22 cellular contexts compared by ENCODE assay signal in the genomic region with DNA sequence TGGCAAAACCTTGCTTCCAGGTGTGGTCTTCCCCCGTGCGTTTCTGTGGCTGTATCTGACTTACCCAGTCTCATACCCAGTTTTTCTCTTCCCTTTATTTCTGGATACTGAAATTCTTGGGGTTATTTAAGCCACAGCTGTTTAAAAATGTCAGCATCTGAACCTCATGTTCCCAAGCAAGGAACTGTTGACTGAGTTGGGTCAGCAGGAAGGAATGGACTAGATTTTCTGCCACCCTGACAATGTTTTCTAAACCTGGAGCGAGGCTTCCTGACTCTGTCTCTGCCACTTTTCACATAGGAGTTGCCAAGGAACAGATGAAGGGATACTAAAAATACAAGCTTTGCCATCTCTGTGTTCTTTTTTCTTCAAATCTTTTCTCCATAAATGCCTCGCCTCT. TPM values are rescaled to one million over a fixed set of nuclear protein-coding genes. Genes with fewer than 3 reads are reported as not detected.
DNase-seq lines count a peak whose midpoint lies in the region; ATAC-seq and TF ChIP-seq lines count a peak whose summit lies in the region.
"Had no signal": no experiment of that assay in that cellular context is flagged by ENCODE, and none has a peak within 500 bp of the region (broad histone marks: within the 10 kb centered on the region; RNA-seq: fewer than 3 reads in every experiment).

No MANE protein-coding gene starts in this region.

- peak overlapping the region; percentile 63 for H3K27ac Mint-ChIP-seq in MCF 10A (ENCODE audit: low read depth, unreplicated experiment)
- H3K27ac Mint-ChIP-seq: activated naive CD4-positive, alpha-beta T cell treated with anti-CD3 and anti-CD28 coated beads, Interleukin-2, amount 10 ng/mL, durations not matched to agents 7 days and 5 days; CD8-positive, alpha-beta T cell; type B pancreatic cell had no signal

- peak overlapping the region in 1 of 2 donors; percentile 70 for H3K27ac ChIP-seq in breast epithelium
- H3K27ac ChIP-seq in dorsolateral prefrontal cortex = peak overlapping the region in 57 of 59 donors; percentile 20 to 92 (median 79)
- H3K27ac ChIP-seq in neutrophil = peak overlapping the region; percentile 86
- peak overlapping the region; percentile 75 to 81 (median 78) for H3K27ac ChIP-seq in upper lobe of left lung
- H3K27ac ChIP-seq: right lobe of liver had no signal

- no peaks in the 10 kb centered on the region for H3K27me3 ChIP-seq in breast epithelium
- no peaks in the 10 kb centered on the region for H3K27me3 ChIP-seq in dorsolateral prefrontal cortex
- no peaks in the 10 kb centered on the region for H3K27me3 ChIP-seq in neutrophil
- H3K27me3 ChIP-seq in upper lobe of left lung = no peaks in the 10 kb centered on the region
- H3K27me3 ChIP-seq: right lobe of liver had no signal

- BruUV-seq in MCF 10A (replicated peaks; lab: Mats Ljungman, UMichigan) = no TSS peak

- TF ChIP-seq POLR2A in breast epithelium (IDR thresholded peaks at IDR 0.05) = no peak
- no peak for TF ChIP-seq POLR2A in upper lobe of left lung (IDR thresholded peaks at IDR 0.05)

- TF ChIP-seq EP300 in upper lobe of left lung (IDR thresholded peaks at IDR 0.05) = no peak

- no peak for ATAC-seq in upper lobe of left lung (ENCODE audit: low FRiP score in 2 of 2)
- ATAC-seq in HG03175 (IDR thresholded peaks at IDR 0.05; ENCODE audit: unreplicated experiment) = no peak
- ATAC-seq: CD8-positive, alpha-beta T cell; left colon had no signal

- peaks cover 4% of the 10 kb centered on the region for H3K36me3 Mint-ChIP-seq in MCF 10A (ENCODE audit: insufficient read depth, unreplicated experiment)
- H3K36me3 Mint-ChIP-seq: activated naive CD4-positive, alpha-beta T cell treated with anti-CD3 and anti-CD28 coated beads, Interleukin-2, amount 10 ng/mL, durations not matched to agents 7 days and 5 days; CD8-positive, alpha-beta T cell; type B pancreatic cell had no signal

- H3K36me3 ChIP-seq in breast epithelium (no peaks in the 10 kb centered on the region), neutrophil (no peaks in the 10 kb centered on the region), upper lobe of left lung (no peaks in the 10 kb centered on the region)
- H3K36me3 ChIP-seq: right lobe of liver had no signal

- H3K9me3 ChIP-seq in breast epithelium (no peaks in the 10 kb centered on the region), neutrophil (no peaks in the 10 kb centered on the region), upper lobe of left lung (no peaks in the 10 kb centered on the region)
- H3K9me3 ChIP-seq: right lobe of liver had no signal

- intact Hi-C loops in MCF 10A (cut with micrococcal nuclease) (no loop called here), breast epithelium (cut with DNase I; ENCODE audit: low total_unique reads) (loop anchor here (5.0 kb wide), 1 partner anchor 86 kb away; no protein-coding TSS in a partner anchor), dorsolateral prefrontal cortex (cut with DNase I) (loop anchor here in 1 of 2 donors (5.0 kb wide), 1 partner anchor 56 kb away; the partner anchor contains the start of gene AGFG1)

- no peaks in the 10 kb centered on the region for H3K9me3 Mint-ChIP-seq in MCF 10A (ENCODE audit: unreplicated experiment)
- H3K9me3 Mint-ChIP-seq: activated naive CD4-positive, alpha-beta T cell treated with anti-CD3 and anti-CD28 coated beads, Interleukin-2, amount 10 ng/mL, durations not matched to agents 7 days and 5 days; CD8-positive, alpha-beta T cell; type B pancreatic cell had no signal

- no peaks in the 10 kb centered on the region for H3K4me1 ChIP-seq in breast epithelium
- peaks cover 84 to 92% of the 10 kb centered on the region in 2 experiments for H3K4me1 ChIP-seq in neutrophil (ENCODE audit: control insufficient read depth in 1 of 2, insufficient read depth in 1 of 2, low read depth in 1 of 2, low read length in 1 of 2)
- H3K4me1 ChIP-seq in upper lobe of left lung = peaks cover 0 to 15% (median 7%) of the 10 kb centered on the region in 4 donors

- POLR2A ChIA-PET in MCF 10A (lab: Yijun Ruan, JAX) = no interaction called here

- 81 to 82% methylated on average over 4 of the region's 4 CpGs for WGBS in upper lobe of left lung, 2 donors

- H3K4me1 Mint-ChIP-seq in MCF 10A (ENCODE audit: insufficient read depth, unreplicated experiment) = peaks cover 33% of the 10 kb centered on the region

- H3K4me3 ChIP-seq in breast epithelium = no peak overlapping the region
- no peak overlapping the region for H3K4me3 ChIP-seq in dorsolateral prefrontal cortex
- peak overlapping the region; percentile 5 to 35 for H3K4me3 ChIP-seq in neutrophil (ENCODE audit: low read depth in 1 of 2, low read length in 1 of 2)
- H3K4me3 ChIP-seq in upper lobe of left lung = no peak overlapping the region
- H3K4me3 ChIP-seq: right lobe of liver had no signal

- TF ChIP-seq CTCF in MCF 10A (IDR thresholded peaks at IDR 0.05; ENCODE audit: unreplicated experiment) (no peak), breast epithelium (IDR thresholded peaks at IDR 0.05) (no peak), dorsolateral prefrontal cortex (IDR thresholded peaks at IDR 0.05 in 54 of 56, conservative IDR thresholded peaks at IDR 0.05 in 2 of 56; ENCODE audit: low read depth in 1 of 56, partially characterized antibody in 56 of 56) (no peak), neutrophil (IDR thresholded peaks at IDR 0.05) (no peak), upper lobe of left lung (IDR thresholded peaks at IDR 0.05) (no peak)

- CTCF ChIA-PET in MCF 10A (lab: Yijun Ruan, JAX) = no interaction called here

- H3K4me3 Mint-ChIP-seq in MCF 10A (ENCODE audit: unreplicated experiment) = no peak overlapping the region
- H3K4me3 Mint-ChIP-seq: activated naive CD4-positive, alpha-beta T cell treated with anti-CD3 and anti-CD28 coated beads, Interleukin-2, amount 10 ng/mL, durations not matched to agents 7 days and 5 days; CD8-positive, alpha-beta T cell; type B pancreatic cell had no signal

- DNase-seq in MCF 10A (ENCODE audit: unreplicated experiment) = no peak
- DNase-seq in breast epithelium (ENCODE audit: low spot score in 2 of 2) = no peak
- DNase-seq in dorsolateral prefrontal cortex = no peak
- no peak for DNase-seq in upper lobe of left lung
- no peak for DNase-seq in glomerular visceral epithelial cell (ENCODE audit: extremely low spot score)
- no peak for DNase-seq in HuH-7.5 (ENCODE audit: low spot score)
- DNase-seq: activated CD4-positive, alpha-beta T cell treated with anti-CD3 and anti-CD28 coated beads for 1 hour; activated naive CD4-positive, alpha-beta T cell treated with anti-CD3 and anti-CD28 coated beads, Interleukin-2, amount 10 ng/mL, durations not matched to agents 7 days and 5 days; CD8-positive, alpha-beta T cell; DMS79; effector CD8-positive, alpha-beta T cell; left colon; NCI-H2029 treated with DMSO at 0.1 percent for 48 hours; OCI-M1; right lobe of liver; T1000 had no signal

- no peaks in the 10 kb centered on the region for H3K27me3 Mint-ChIP-seq in MCF 10A (ENCODE audit: insufficient read depth, unreplicated experiment)
- H3K27me3 Mint-ChIP-seq: activated naive CD4-positive, alpha-beta T cell treated with anti-CD3 and anti-CD28 coated beads, Interleukin-2, amount 10 ng/mL, durations not matched to agents 7 days and 5 days had no signal

RNA-seq across cellular contexts. Expression of gene SCYGR1, which starts 28.9 kb away (rescaled TPM):
- total RNA-seq in MCF 10A (2022) = not detected in 2 replicates
- not detected for total RNA-seq in breast epithelium
- 1 to 10 TPM in 1 of 120 experiments, not detected in 119; 2.9 TPM for total RNA-seq in dorsolateral prefrontal cortex
- not detected for total RNA-seq in upper lobe of left lung
- total RNA-seq: bronchial epithelial cell; CD8-positive, alpha-beta T cell; H1; left colon; osteoblast; right lobe of liver had no signal

RNA-seq across cellular contexts. Expression of gene TM4SF20, which starts 37.6 kb away (rescaled TPM):
- total RNA-seq in MCF 10A (2022) (not detected in 2 replicates), breast epithelium (not detected), dorsolateral prefrontal cortex (1 to 10 TPM in 1 of 120 experiments, under 1 TPM in 4, not detected in 115; 0.17 to 1.1 (median 0.54) TPM), upper lobe of left lung (not detected)
- total RNA-seq: bronchial epithelial cell; CD8-positive, alpha-beta T cell; H1; right lobe of liver had no signal

RNA-seq across cellular contexts. Expression of gene AGFG1, which starts 55.3 kb away (rescaled TPM):
- total RNA-seq in MCF 10A (2022) (74.2 and 86.1 TPM in 2 replicates), breast epithelium (100 to 1,000 TPM in 1 of 3 donors, 10 to 100 TPM in 2; 77.0 to 145 (median 78.4) TPM), dorsolateral prefrontal cortex (100 to 1,000 TPM in 83 of 120 experiments, 10 to 100 TPM in 37; 79.9 to 144 (median 106) TPM), upper lobe of left lung (10 to 100 TPM; 24.1 to 99.6 (median 71.2) TPM)

Comparison
In these comparisons a context has a peak if more than half of its experiments do, and no peak if none do; other contexts are left out.
1. H3K4me3 ChIP-seq: peak in neutrophil (2 of 2); none in breast epithelium (0 of 3), dorsolateral prefrontal cortex (0 of 59) and upper lobe of left lung (0 of 4).